ENCODE assay signal across 8 cellular contexts in genomic region chr19:12090807-12091206, GRCh38. TPM values are rescaled to one million over a fixed set of nuclear protein-coding genes. Genes with fewer than 3 reads are reported as not detected.
DNase-seq lines count a peak whose midpoint lies in the region; ATAC-seq and TF ChIP-seq lines count a peak whose summit lies in the region.

No MANE protein-coding gene starts in this region.

- peaks cover 4% of the 10 kb centered on the region for H3K9me3 Mint-ChIP-seq in WTC11

- no peaks in the 10 kb centered on the region for H3K27me3 Mint-ChIP-seq in WTC11 (ENCODE audit: low read depth)

- peak overlapping the region; percentile 7; the same call in 1 of the 2 replicates for H3K27ac Mint-ChIP-seq in WTC11

- ATAC-seq in WTC11: 0 out of 2 replicates have a peak, but pooled peaks have one; percentile 11
- ATAC-seq in HG03378 (IDR thresholded peaks at IDR 0.05; ENCODE audit: unreplicated experiment): no peak

- in situ Hi-C loops in Caki2 (cut with HindIII; ENCODE audit: low pct_unique_long_range_greater_than_20kb, low sequenced_read_pairs): no loop called here

- POLR2A ChIA-PET in WTC11 (lab: Charles Lee): interaction anchor here (1.3 to 2.3 kb wide), 2 partner anchors 38 to 50 kb away, joined by 3 to 17 read pairs; partner anchors contain the start of genes ZNF20 and ZNF878
- POLR2A ChIA-PET in HEK293T (lab: Yijun Ruan, JAX): no interaction called here

- H3K36me3 Mint-ChIP-seq in WTC11: peaks cover 18% of the 10 kb centered on the region

- TF ChIP-seq CTCF in LNCAP (IDR thresholded peaks at IDR 0.05) (peak; percentile 51), WTC11 (IDR thresholded peaks at IDR 0.05) (peak; percentile 73)

- peak overlapping the region; percentile 13 for H3K4me3 Mint-ChIP-seq in WTC11

- CTCF ChIA-PET in WTC11 (lab: Charles Lee) (interaction anchor here (0.5 to 5.6 kb wide), 53 partner anchors 8 to 1942 kb away, joined by 3 to 84 read pairs (median 6); partner anchors contain the start of genes MAN2B1, WDR83, ZNF136 and ZNF20), HEK293T (lab: Yijun Ruan, JAX) (interaction anchor here (0.6 kb wide), 1 partner anchor 12 kb away, joined by 3 read pairs; no protein-coding TSS in a partner anchor)

- DNase-seq in Caki2 (ENCODE audit: low read depth): peak; percentile 21
- peak; percentile 75 for DNase-seq in WTC11 (ENCODE audit: low spot score)
- DNase-seq in central memory CD4-positive, alpha-beta T cell: peak; percentile 25
- DNase-seq in left kidney (ENCODE audit: low read depth, low spot score): peak; percentile 83
- DNase-seq in stimulated activated CD4-positive, alpha-beta T cell treated with anti-CD3 and anti-CD28 coated beads, Interleukin-4, amount 100 ng/mL, for 48 hours (ENCODE audit: low read depth in 2 of 2): peak; percentile 61 to 73
- no peak for DNase-seq in HEK293T (ENCODE audit: extremely low spot score)

- peaks cover 12% of the 10 kb centered on the region for H3K4me1 Mint-ChIP-seq in WTC11

TF ChIP-seq in WTC11, 78 proteins besides CTCF, POLR2A, EP300 and RAD21:
- TF ChIP-seq FOXP1 (CRISPR knock-in tag; IDR thresholded peaks at IDR 0.05; ENCODE audit: borderline replicate concordance) (no peak), ZNF281 (CRISPR knock-in tag; IDR thresholded peaks at IDR 0.05) (no peak), TEAD4 (CRISPR knock-in tag; IDR thresholded peaks at IDR 0.05) (no peak), TEAD1 (CRISPR knock-in tag; IDR thresholded peaks at IDR 0.05) (no peak), MXD4 (CRISPR knock-in tag; IDR thresholded peaks at IDR 0.05; ENCODE audit: borderline replicate concordance) (no peak), TCF7 (CRISPR knock-in tag; IDR thresholded peaks at IDR 0.05; ENCODE audit: low read depth) (no peak), MYBL2 (CRISPR knock-in tag; IDR thresholded peaks at IDR 0.05) (no peak), ZNF423 (CRISPR knock-in tag; IDR thresholded peaks at IDR 0.05) (peak; percentile 58)

TF ChIP-seq in HEK293T, 16 proteins besides CTCF, POLR2A, EP300 and RAD21:
- no peak for TF ChIP-seq LEF1 (IDR thresholded peaks at IDR 0.05; ENCODE audit: borderline replicate concordance)
- no peak for TF ChIP-seq ARNT (IDR thresholded peaks at IDR 0.05)
- no peak for TF ChIP-seq FOXA1 (IDR thresholded peaks at IDR 0.05)
- TF ChIP-seq FOXM1 (IDR thresholded peaks at IDR 0.05; ENCODE audit: borderline replicate concordance): no peak
- TF ChIP-seq SP1 (IDR thresholded peaks at IDR 0.05): no peak
- no peak for TF ChIP-seq HDGF (IDR thresholded peaks at IDR 0.05; ENCODE audit: borderline replicate concordance)
- TF ChIP-seq TARDBP (IDR thresholded peaks at IDR 0.05): no peak
- no peak for TF ChIP-seq SUZ12 (IDR thresholded peaks at IDR 0.05)
- TF ChIP-seq L3MBTL2 (conservative IDR thresholded peaks at IDR 0.05): no peak
- TF ChIP-seq CTBP1 (IDR thresholded peaks at IDR 0.05; ENCODE audit: borderline replicate concordance): no peak
- no peak for TF ChIP-seq BHLHE40 (IDR thresholded peaks at IDR 0.05; ENCODE audit: borderline replicate concordance)
- TF ChIP-seq FOXK2 (IDR thresholded peaks at IDR 0.05): no peak
- TF ChIP-seq ZNF384 (IDR thresholded peaks at IDR 0.05): no peak
- TF ChIP-seq PKNOX1 (IDR thresholded peaks at IDR 0.05): no peak
- no peak for TF ChIP-seq ELF4 (IDR thresholded peaks at IDR 0.05)
- no peak for TF ChIP-seq NFRKB (IDR thresholded peaks at IDR 0.05)

RNA-seq across cellular contexts. Expression of gene ZNF844, which starts 26.3 kb away (rescaled TPM):
- total RNA-seq in Caki2 (2014; rRNA removed; shearing (Covaris generic); ENCODE audit: low replicate concordance): 0.24 TPM in 1 of 2 replicates, not detected in the other
- total RNA-seq in WTC11 (2021): 9.1 to 10.5 TPM (median 9.4 TPM) in 3 replicates

RNA-seq across cellular contexts. Expression of gene ZNF878, which starts 38.0 kb away (rescaled TPM):
- total RNA-seq in Caki2 (2014; rRNA removed; shearing (Covaris generic); ENCODE audit: low replicate concordance): 0.67 TPM in 1 of 2 replicates, not detected in the other
- total RNA-seq in WTC11 (2021): 10.1 to 12.5 TPM (median 10.7 TPM) in 3 replicates

RNA-seq across cellular contexts. Expression of gene ZNF20, which starts 49.3 kb away (rescaled TPM):
- total RNA-seq in Caki2 (2014; rRNA removed; shearing (Covaris generic); ENCODE audit: low replicate concordance): 3.4 and 20.8 TPM in 2 replicates
- 5.0 to 9.1 TPM (median 7.8 TPM) in 3 replicates for total RNA-seq in WTC11 (2021)

RNA-seq across cellular contexts. Expression of gene ZNF433, which starts 55.3 kb away (rescaled TPM):
- total RNA-seq in Caki2 (2014; rRNA removed; shearing (Covaris generic); ENCODE audit: low replicate concordance): 0.20 TPM in 1 of 2 replicates, not detected in the other
- 2.9 TPM in 3 replicates for total RNA-seq in WTC11 (2021)
